In genomic region chr2:171018522-171018921, GRCh38 we compare ENCODE assay signal across 13 cellular contexts.
A peak's percentile ranks its signal among the peaks of the same experiment; 100 is the strongest.
DNase-seq lines count a peak whose midpoint lies in the region; ATAC-seq lines count a peak whose summit lies in the region.
"Had no signal": no experiment of that assay in that cellular context is flagged by ENCODE, and none has a peak within 500 bp of the region (broad histone marks: within the 10 kb centered on the region; RNA-seq: fewer than 3 reads in every experiment).

No MANE protein-coding gene starts in this region.

- no peak overlapping the region for H3K4me3 ChIP-seq in MG63

- H3K27ac Mint-ChIP-seq in activated naive CD8-positive, alpha-beta T cell treated with anti-CD3 and anti-CD28 coated beads for 36 hours: peak overlapping the region; percentile 39

- no peak overlapping the region for H3K4me3 Mint-ChIP-seq in activated naive CD8-positive, alpha-beta T cell treated with anti-CD3 and anti-CD28 coated beads for 36 hours

- H3K36me3 ChIP-seq in MG63: peaks cover 11% of the 10 kb centered on the region; the same call in 1 of the 2 replicates

- DNase-seq in activated naive CD8-positive, alpha-beta T cell treated with anti-CD3 and anti-CD28 coated beads for 36 hours: no peak
- DNase-seq in kidney tubule cell (ENCODE audit: low spot score) (no peak), MG63 (no peak), NCI-H1694 (lab: John Stamatoyannopoulos, UW) (no peak)
- DNase-seq: foreskin keratinocyte, left colon, NCI-H2081, nucleus accumbens, T1000 had no signal

- H3K4me1 Mint-ChIP-seq in activated naive CD8-positive, alpha-beta T cell treated with anti-CD3 and anti-CD28 coated beads for 36 hours: peaks cover 18% of the 10 kb centered on the region

- H3K27me3 ChIP-seq in MG63: no peaks in the 10 kb centered on the region
- H3K27me3 ChIP-seq: foreskin keratinocyte had no signal

- H3K36me3 Mint-ChIP-seq in activated naive CD8-positive, alpha-beta T cell treated with anti-CD3 and anti-CD28 coated beads for 36 hours: peaks cover 35% of the 10 kb centered on the region

- ATAC-seq in GM18502 (IDR thresholded peaks at IDR 0.05; ENCODE audit: poor library complexity, unreplicated experiment): peak; percentile 67
- ATAC-seq in GM19395 (IDR thresholded peaks at IDR 0.05; ENCODE audit: unreplicated experiment): peak; percentile 95
- ATAC-seq in HG02885 (IDR thresholded peaks at IDR 0.05; ENCODE audit: poor library complexity, unreplicated experiment): peak; percentile 82
- ATAC-seq in HG03460 (IDR thresholded peaks at IDR 0.05; ENCODE audit: unreplicated experiment): no peak
- ATAC-seq: foreskin keratinocyte, left colon had no signal

- no peaks in the 10 kb centered on the region for H3K9me3 ChIP-seq in MG63

- H3K27me3 Mint-ChIP-seq in activated naive CD8-positive, alpha-beta T cell treated with anti-CD3 and anti-CD28 coated beads for 36 hours: no peaks in the 10 kb centered on the region

- H3K9me3 Mint-ChIP-seq in activated naive CD8-positive, alpha-beta T cell treated with anti-CD3 and anti-CD28 coated beads for 36 hours: no peaks in the 10 kb centered on the region
